ENCODE assay signal across 20 cellular contexts in genomic region chrX:1601768-1602085, GRCh38. TPM values are rescaled to one million over a fixed set of nuclear protein-coding genes. Genes with fewer than 3 reads are reported as not detected.
DNase-seq lines count a peak whose midpoint lies in the region; ATAC-seq lines count a peak whose summit lies in the region.
"Had no signal": no experiment of that assay in that cellular context is flagged by ENCODE, and none has a peak within 500 bp of the region (broad histone marks: within the 10 kb centered on the region; RNA-seq: fewer than 3 reads in every experiment).

No MANE protein-coding gene starts in this region.

- H3K36me3 ChIP-seq in BLaER1, result peaks cover 87% of the 10 kb centered on the region

- no peak overlapping the region for H3K27ac ChIP-seq in BLaER1
- H3K27ac ChIP-seq: 22Rv1 had no signal

- no peak overlapping the region for H3K27ac Mint-ChIP-seq in central memory CD8-positive, alpha-beta T cell (ENCODE audit: low read depth)

- 0 out of 2 replicates have a peak overlapping the region, but pooled peaks have one; percentile 11 for H3K4me3 ChIP-seq in BLaER1

- H3K27me3 Mint-ChIP-seq in central memory CD8-positive, alpha-beta T cell, result no peaks in the 10 kb centered on the region

- H3K4me2 ChIP-seq in BLaER1, result no peak overlapping the region

- DNase-seq in activated CD4-positive, CD25-positive, alpha-beta regulatory T cell treated with anti-CD3 and anti-CD28 coated beads, Interleukin-2, amount 50 U/mL, for 72 hours, result peak; percentile 17
- DNase-seq in activated CD4-positive, CD25-positive, alpha-beta regulatory T cell (lab: John Stamatoyannopoulos, UW), result no peak
- DNase-seq in central memory CD8-positive, alpha-beta T cell (ENCODE audit: low spot score in 2 of 2), result no peak
- peak; percentile 28 for DNase-seq in mesenteric fat pad (ENCODE audit: low spot score)
- DNase-seq in NCI-H526 treated with DMSO at 0.1 percent for 48 hours (lab: John Stamatoyannopoulos, UW), result no peak
- DNase-seq in NK-92 treated with Interleukin-12 subunit alpha and Interleukin-12 subunit beta, amount 100 ng/mL, for 24 hours (lab: John Stamatoyannopoulos, UW), result no peak
- DNase-seq in C1 segment of cervical spinal cord (lab: John Stamatoyannopoulos, UW), result no peak
- DNase-seq: BE2C, DMS 273 treated with DMSO at 0.1 percent for 48 hours, GF-D8, NCI-H1048, NCI-H1436 treated with DMSO at 0.1 percent for 48 hours, NCI-H2029 treated with DMSO at 0.1 percent for 48 hours, NCI-H510A, NCI-H82 had no signal

- H3K4me3 Mint-ChIP-seq in central memory CD8-positive, alpha-beta T cell, result peak overlapping the region; percentile 31

- H3K9ac ChIP-seq in BLaER1, result no peak overlapping the region

- peaks cover 89% of the 10 kb centered on the region for H4K20me1 ChIP-seq in BLaER1

- H3K4me1 ChIP-seq in BLaER1, result peaks cover 38% of the 10 kb centered on the region
- H3K4me1 ChIP-seq: BE2C had no signal

- peaks cover 80% of the 10 kb centered on the region for H3K36me3 Mint-ChIP-seq in central memory CD8-positive, alpha-beta T cell (ENCODE audit: insufficient read depth)

- peaks cover 20% of the 10 kb centered on the region for H3K4me1 Mint-ChIP-seq in central memory CD8-positive, alpha-beta T cell

- H3K27me3 ChIP-seq in BLaER1, result no peaks in the 10 kb centered on the region
- H3K27me3 ChIP-seq: BE2C had no signal

- no peak for ATAC-seq in central memory CD8-positive, alpha-beta T cell (replicated peaks; ENCODE audit: extremely low read depth, poor library complexity, severe bottlenecking)
- ATAC-seq: Panc1 had no signal

- H3K9me3 Mint-ChIP-seq in central memory CD8-positive, alpha-beta T cell, result no peaks in the 10 kb centered on the region

- H3K9me3 ChIP-seq in BLaER1, result peaks cover 21% of the 10 kb centered on the region
- H3K9me3 ChIP-seq: BE2C had no signal

RNA-seq across cellular contexts. Expression of gene AKAP17A, which starts 10.3 kb away (rescaled TPM):
- total RNA-seq in mesenteric fat pad, result 31.4 TPM

RNA-seq across cellular contexts. Expression of gene ASMT, which starts 13.1 kb away (rescaled TPM):
- not detected for total RNA-seq in mesenteric fat pad
- total RNA-seq: MCF 10A, Right ventricle myocardium inferior had no signal

Comparison
In these comparisons a context has a peak if more than half of its experiments do, and no peak if none do; other contexts are left out.
1. DNase-seq: peak in activated CD4-positive, CD25-positive, alpha-beta regulatory T cell treated with anti-CD3 and anti-CD28 coated beads, Interleukin-2, amount 50 U/mL, for 72 hours (single experiment) and mesenteric fat pad (single experiment); none in activated CD4-positive, CD25-positive, alpha-beta regulatory T cell (0 of 4), central memory CD8-positive, alpha-beta T cell (0 of 2), NCI-H526 treated with DMSO at 0.1 percent for 48 hours (single experiment), NK-92 treated with Interleukin-12 subunit alpha and Interleukin-12 subunit beta, amount 100 ng/mL, for 24 hours (single experiment) and C1 segment of cervical spinal cord (0 of 14).